In genomic region chr18:32138332-32138731, GRCh38 we compare ENCODE assay signal across 23 cellular contexts. TPM values are rescaled to one million over a fixed set of nuclear protein-coding genes. Genes with fewer than 3 reads are reported as not detected.
DNase-seq lines count a peak whose midpoint lies in the region; ATAC-seq and TF ChIP-seq lines count a peak whose summit lies in the region.
"Had no signal": no experiment of that assay in that cellular context is flagged by ENCODE, and none has a peak within 500 bp of the region (broad histone marks: within the 10 kb centered on the region; RNA-seq: fewer than 3 reads in every experiment).

No MANE protein-coding gene starts in this region.

- H3K36me3 Mint-ChIP-seq in natural killer cell = no peaks in the 10 kb centered on the region
- no peaks in the 10 kb centered on the region for H3K36me3 Mint-ChIP-seq in natural killer cell treated with Interleukin-12 subunit alpha and Interleukin-12 subunit beta and Interleukin-15 and Interleukin-18, amount 100 ng/mL, for 72 hours
- no peaks in the 10 kb centered on the region for H3K36me3 Mint-ChIP-seq in T-helper 17 cell (ENCODE audit: low read depth)
- peaks cover 2% of the 10 kb centered on the region for H3K36me3 Mint-ChIP-seq in activated naive CD8-positive, alpha-beta T cell treated with anti-CD3 and anti-CD28 coated beads, Interleukin-2, amount 50 U/mL, for 24 hours (ENCODE audit: low read depth)

- H3K4me3 Mint-ChIP-seq in natural killer cell (no peak overlapping the region), T-helper 17 cell (no peak overlapping the region)
- no peak overlapping the region for H3K4me3 Mint-ChIP-seq in natural killer cell treated with Interleukin-12 subunit alpha and Interleukin-12 subunit beta and Interleukin-15 and Interleukin-18, amount 100 ng/mL, for 72 hours
- no peak overlapping the region for H3K4me3 Mint-ChIP-seq in activated naive CD8-positive, alpha-beta T cell treated with anti-CD3 and anti-CD28 coated beads, Interleukin-2, amount 50 U/mL, for 24 hours

- no peaks in the 10 kb centered on the region for H3K9me3 Mint-ChIP-seq in natural killer cell
- no peaks in the 10 kb centered on the region for H3K9me3 Mint-ChIP-seq in natural killer cell treated with Interleukin-12 subunit alpha and Interleukin-12 subunit beta and Interleukin-15 and Interleukin-18, amount 100 ng/mL, for 72 hours
- no peaks in the 10 kb centered on the region for H3K9me3 Mint-ChIP-seq in activated naive CD8-positive, alpha-beta T cell treated with anti-CD3 and anti-CD28 coated beads, Interleukin-2, amount 50 U/mL, for 24 hours
- H3K9me3 Mint-ChIP-seq: activated T-helper 2 cell treated with anti-CD3 and anti-CD28 coated beads, Interferon-gamma antibody, Interleukin-2, Interleukin-4, amounts not matched to agents 10 μg/mL and 5 μg/mL and 100 μg/mL, durations not matched to agents 14 hours and 24 hours and 36 hours had no signal

- no peaks in the 10 kb centered on the region for H3K9me3 ChIP-seq in T-helper 17 cell (ENCODE audit: control insufficient read depth, low read length, poor library complexity, severe bottlenecking)
- H3K9me3 ChIP-seq: Peyer's patch, SJCRH30, thyroid gland had no signal

- H3K27ac Mint-ChIP-seq in natural killer cell = peak overlapping the region; percentile 6 to 41
- no peak overlapping the region for H3K27ac Mint-ChIP-seq in natural killer cell treated with Interleukin-12 subunit alpha and Interleukin-12 subunit beta and Interleukin-15 and Interleukin-18, amount 100 ng/mL, for 72 hours
- H3K27ac Mint-ChIP-seq in T-helper 17 cell = no peak overlapping the region
- peak overlapping the region; percentile 23 for H3K27ac Mint-ChIP-seq in activated naive CD8-positive, alpha-beta T cell treated with anti-CD3 and anti-CD28 coated beads, Interleukin-2, amount 50 U/mL, for 24 hours
- H3K27ac Mint-ChIP-seq: activated T-helper 2 cell treated with anti-CD3 and anti-CD28 coated beads, Interferon-gamma antibody, Interleukin-2, Interleukin-4, amounts not matched to agents 10 μg/mL and 5 μg/mL and 100 μg/mL, durations not matched to agents 14 hours and 24 hours and 36 hours had no signal

- ATAC-seq in natural killer cell = peak in 1 of 3 donors; percentile 29
- no peak for ATAC-seq in natural killer cell treated with Interleukin-12 subunit alpha and Interleukin-12 subunit beta and Interleukin-15 and Interleukin-18, amount 100 ng/mL, for 72 hours
- ATAC-seq in T-helper 17 cell = peak; percentile 26
- ATAC-seq in activated naive CD8-positive, alpha-beta T cell treated with anti-CD3 and anti-CD28 coated beads, Interleukin-2, amount 50 U/mL, for 24 hours = peak; percentile 52
- ATAC-seq: GM12878 had no signal

- TF ChIP-seq CTCF in natural killer cell (IDR thresholded peaks at IDR 0.05) = no peak

- H3K27me3 Mint-ChIP-seq in natural killer cell (ENCODE audit: low read depth in 2 of 2) (no peaks in the 10 kb centered on the region), T-helper 17 cell (no peaks in the 10 kb centered on the region)
- no peaks in the 10 kb centered on the region for H3K27me3 Mint-ChIP-seq in natural killer cell treated with Interleukin-12 subunit alpha and Interleukin-12 subunit beta and Interleukin-15 and Interleukin-18, amount 100 ng/mL, for 72 hours
- H3K27me3 Mint-ChIP-seq in activated naive CD8-positive, alpha-beta T cell treated with anti-CD3 and anti-CD28 coated beads, Interleukin-2, amount 50 U/mL, for 24 hours = no peaks in the 10 kb centered on the region

- H3K4me1 Mint-ChIP-seq in natural killer cell (peaks cover 6% of the 10 kb centered on the region in 2 donors), T-helper 17 cell (peaks cover 8% of the 10 kb centered on the region)
- H3K4me1 Mint-ChIP-seq in natural killer cell treated with Interleukin-12 subunit alpha and Interleukin-12 subunit beta and Interleukin-15 and Interleukin-18, amount 100 ng/mL, for 72 hours (ENCODE audit: low read depth in 2 of 2) = peaks cover 0 to 5% of the 10 kb centered on the region in 2 donors
- peaks cover 8% of the 10 kb centered on the region for H3K4me1 Mint-ChIP-seq in activated naive CD8-positive, alpha-beta T cell treated with anti-CD3 and anti-CD28 coated beads, Interleukin-2, amount 50 U/mL, for 24 hours

- intact Hi-C loops in natural killer cell (cut with micrococcal nuclease) = no loop called here

- DNase-seq in natural killer cell = no peak
- no peak for DNase-seq in natural killer cell treated with Interleukin-12 subunit alpha and Interleukin-12 subunit beta and Interleukin-15 and Interleukin-18, amount 100 ng/mL, for 72 hours (ENCODE audit: low spot score)
- no peak for DNase-seq in T-helper 17 cell
- no peak for DNase-seq in activated naive CD8-positive, alpha-beta T cell treated with anti-CD3 and anti-CD28 coated beads, Interleukin-2, amount 50 U/mL, for 24 hours
- no peak for DNase-seq in NCI-H2107 (lab: John Stamatoyannopoulos, UW)
- DNase-seq in GM19238 (ENCODE audit: insufficient read length, low spot score) = no peak
- DNase-seq in NOMO-1 treated with DMSO at 0.1 percent for 48 hours (lab: John Stamatoyannopoulos, UW; ENCODE audit: unreplicated experiment) = no peak
- DNase-seq: anterior cingulate cortex; caudate nucleus; dermis blood vessel endothelial cell; head of caudate nucleus; mesenchymal stem cell; NCI-H1105; NCI-H2081; NCI-H446 treated with DMSO at 0.1 percent for 48 hours; Peyer's patch; retina; SJCRH30; stimulated activated CD4-positive, alpha-beta T cell treated with anti-CD3 and anti-CD28 coated beads, Interleukin-2, amount 100 ng/mL, for 48 hours; thyroid gland had no signal

RNA-seq across cellular contexts. Expression of gene RNF138, which starts 46.7 kb away (rescaled TPM):
- total RNA-seq in natural killer cell = 10 to 100 TPM; 76.6 to 89.8 (median 87.7) TPM
- total RNA-seq in natural killer cell treated with Interleukin-12 subunit alpha and Interleukin-12 subunit beta and Interleukin-15 and Interleukin-18, amount 100 ng/mL, for 72 hours = 10 to 100 TPM; 59.2 to 62.5 TPM
- total RNA-seq in T-helper 17 cell = 100 to 1,000 TPM in 1 of 2 donors, 10 to 100 TPM in 1; 86.8 to 104 TPM

RNA-seq across cellular contexts. Expression of gene MEP1B, which starts 51.5 kb away (rescaled TPM):
- total RNA-seq in natural killer cell (not detected), T-helper 17 cell (under 1 TPM in 1 of 2 donors, not detected in 1; 0.29 TPM)
- under 1 TPM; 0.19 to 0.20 TPM for total RNA-seq in natural killer cell treated with Interleukin-12 subunit alpha and Interleukin-12 subunit beta and Interleukin-15 and Interleukin-18, amount 100 ng/mL, for 72 hours
- total RNA-seq: dermis blood vessel endothelial cell, GM12878, osteocyte, SJCRH30 had no signal

Comparison
In these comparisons a context has a peak if more than half of its experiments do, and no peak if none do; other contexts are left out.
1. H3K27ac Mint-ChIP-seq: peak in natural killer cell (2 of 2) and activated naive CD8-positive, alpha-beta T cell treated with anti-CD3 and anti-CD28 coated beads, Interleukin-2, amount 50 U/mL, for 24 hours (single experiment); none in natural killer cell treated with Interleukin-12 subunit alpha and Interleukin-12 subunit beta and Interleukin-15 and Interleukin-18, amount 100 ng/mL, for 72 hours (0 of 2) and T-helper 17 cell (single experiment).
2. ATAC-seq: peak in T-helper 17 cell (single experiment) and activated naive CD8-positive, alpha-beta T cell treated with anti-CD3 and anti-CD28 coated beads, Interleukin-2, amount 50 U/mL, for 24 hours (single experiment); none in natural killer cell treated with Interleukin-12 subunit alpha and Interleukin-12 subunit beta and Interleukin-15 and Interleukin-18, amount 100 ng/mL, for 72 hours (0 of 2).